ENCODE assay signal across 14 cellular contexts in the genomic region with DNA sequence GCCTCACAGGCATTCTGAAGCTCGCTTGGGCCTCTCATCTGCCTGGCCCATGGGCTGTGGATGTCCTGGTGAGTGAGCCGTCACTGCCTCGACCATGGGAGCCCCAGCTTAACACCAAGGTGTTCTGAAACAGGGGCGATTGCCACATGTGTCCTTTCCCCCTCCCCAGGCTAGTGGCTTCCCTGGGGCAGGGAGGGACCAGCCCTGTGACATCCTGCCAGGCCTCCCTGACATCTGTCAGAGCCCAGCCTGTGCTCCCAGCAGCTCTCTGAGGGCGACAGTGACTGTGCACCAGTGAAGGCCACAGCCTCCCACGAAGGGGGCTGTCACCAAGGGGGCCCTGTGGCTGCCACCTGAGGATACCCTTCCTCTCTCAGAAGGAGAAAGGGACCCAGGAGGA. TPM values are rescaled to one million over a fixed set of nuclear protein-coding genes. Genes with fewer than 3 reads are reported as not detected.
"Had no signal": no experiment of that assay in that cellular context is flagged by ENCODE, and none has a peak within 500 bp of the region (broad histone marks: within the 10 kb centered on the region; RNA-seq: fewer than 3 reads in every experiment).

No MANE protein-coding gene starts in this region.

- H3K27ac ChIP-seq: parathyroid adenoma, tibial nerve had no signal

- H3K36me3 ChIP-seq: tibial nerve had no signal

- H3K4me3 ChIP-seq: lung, tibial nerve had no signal

- DNase-seq: activated B cell treated with CpG ODN at 0.5 μM for 24 hours; activated CD4-positive, alpha-beta T cell treated with anti-CD3 and anti-CD28 coated beads, Interleukin-2, amount 10 ng/mL, durations not matched to agents 7 days and 5 days; activated CD8-positive, alpha-beta memory T cell treated with anti-CD3 and anti-CD28 coated beads for 24 hours; activated naive CD4-positive, alpha-beta T cell treated with Interleukin-2 at 50 U/mL for 16 hours; activated naive CD8-positive, alpha-beta T cell treated with anti-CD3 and anti-CD28 coated beads, Interleukin-2, amount 50 U/mL, for 24 hours; endodermal cell; hippocampal formation; kidney glomerular epithelial cell; naive B cell; small intestine; T-cell had no signal

- H3K9me3 ChIP-seq: tibial nerve had no signal

- H3K4me1 ChIP-seq: parathyroid adenoma had no signal

RNA-seq across cellular contexts. Expression of a gene that starts 35.9 kb away (rescaled TPM):
- total RNA-seq: activated B cell treated with CpG ODN at 0.5 μM for 24 hours; activated CD4-positive, alpha-beta T cell treated with anti-CD3 and anti-CD28 coated beads, Interleukin-2, amount 10 ng/mL, durations not matched to agents 7 days and 5 days; endodermal cell; lung; T-cell; tibial nerve had no signal
